Comparison of ENCODE assay signal across 32 cellular contexts in the genomic region with DNA sequence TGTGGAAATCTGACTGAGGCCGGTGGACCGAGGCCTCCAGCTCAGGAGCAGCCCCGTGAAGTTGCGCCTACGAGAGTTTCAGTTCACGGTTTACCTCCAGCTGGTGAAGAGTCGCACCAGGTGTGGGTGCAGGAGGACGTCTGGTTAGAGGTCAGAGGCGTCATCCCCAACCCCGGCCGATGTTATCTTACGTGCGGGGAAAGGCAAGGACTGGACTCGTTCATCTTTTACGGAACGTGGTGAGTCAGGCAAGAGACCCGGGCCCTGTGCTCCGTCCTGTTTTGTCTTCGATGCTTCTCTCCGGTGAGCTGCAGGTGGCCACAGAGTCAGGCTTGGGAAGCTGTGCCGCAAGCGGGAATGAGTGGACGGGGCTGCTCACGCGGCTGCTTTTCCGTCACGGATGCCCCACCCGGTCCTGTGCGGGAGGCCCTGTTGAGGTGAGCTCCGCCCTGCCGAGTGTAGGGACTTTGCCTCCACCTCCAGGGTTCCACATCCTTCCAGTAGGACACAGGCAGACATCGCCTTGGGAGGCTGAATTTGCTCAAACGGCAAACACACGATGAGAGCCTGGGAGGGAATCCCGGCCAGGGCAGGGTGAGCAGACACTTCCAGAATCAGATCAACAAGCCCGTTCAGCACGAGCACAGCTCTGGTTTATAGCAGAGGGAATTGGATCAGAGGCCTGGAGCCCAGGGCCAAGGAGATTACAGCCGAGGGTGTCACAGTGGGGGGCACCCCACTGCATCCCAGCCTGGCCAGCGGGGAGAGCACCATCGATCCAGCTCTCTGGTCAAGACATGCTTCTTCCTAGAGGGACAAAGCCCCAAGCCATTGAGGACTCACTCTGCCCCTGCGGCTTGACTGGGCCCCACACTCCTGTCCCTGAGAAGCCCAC. TPM values are rescaled to one million over a fixed set of nuclear protein-coding genes. Genes with fewer than 3 reads are reported as not detected.
DNase-seq lines count a peak whose midpoint lies in the region; ATAC-seq, FAIRE-seq and TF ChIP-seq lines count a peak whose summit lies in the region.
"Had no signal": no experiment of that assay in that cellular context is flagged by ENCODE, and none has a peak within 500 bp of the region (broad histone marks: within the 10 kb centered on the region; RNA-seq: fewer than 3 reads in every experiment).

No MANE protein-coding gene starts in this region.

- no peaks in the 10 kb centered on the region for H3K27me3 Mint-ChIP-seq in activated CD4-positive, alpha-beta T cell treated with anti-CD3 and anti-CD28 coated beads for 36 hours
- no peaks in the 10 kb centered on the region for H3K27me3 Mint-ChIP-seq in activated T-helper 17 cell treated with anti-CD3 and anti-CD28 coated beads, Interleukin-2, amount 50 U/mL, for 72 hours

- no peaks in the 10 kb centered on the region for H3K4me1 ChIP-seq in HepG2 (ENCODE audit: insufficient read depth, low read length)
- H3K4me1 ChIP-seq in spleen, result no peaks in the 10 kb centered on the region
- H3K4me1 ChIP-seq: neural progenitor cell, prostate gland had no signal

- TF ChIP-seq EP300 in HepG2 (IDR thresholded peaks at IDR 0.05; ENCODE audit: low read depth in 2 of 2, low read length in 2 of 2) (no peak), HepG2 (CRISPR knock-in tag; IDR thresholded peaks at IDR 0.05; ENCODE audit: borderline replicate concordance) (no peak)

- no peak overlapping the region for H3K27ac Mint-ChIP-seq in activated CD4-positive, alpha-beta T cell treated with anti-CD3 and anti-CD28 coated beads for 36 hours
- no peak overlapping the region for H3K27ac Mint-ChIP-seq in activated T-helper 17 cell treated with anti-CD3 and anti-CD28 coated beads, Interleukin-2, amount 50 U/mL, for 72 hours
- H3K27ac Mint-ChIP-seq: activated CD8-positive, alpha-beta T cell treated with anti-CD3 and anti-CD28 coated beads for 36 hours; activated naive CD8-positive, alpha-beta T cell; neural progenitor cell had no signal

- H3K4me2 ChIP-seq in HepG2 (ENCODE audit: low read depth, low read length), result no peak overlapping the region
- H3K4me2 ChIP-seq: neural progenitor cell had no signal

- intact Hi-C loops in activated CD4-positive, alpha-beta T cell treated with anti-CD3 and anti-CD28 coated beads for 36 hours (cut with DNase I, micrococcal nuclease), result no loop called here
- intact Hi-C loops in HepG2 (cut with micrococcal nuclease; ENCODE audit: unreplicated experiment) (no loop called here), spleen (cut with DNase I; ENCODE audit: low total_unique reads) (no loop called here)

- H3K27me3 ChIP-seq in MG63 (no peaks in the 10 kb centered on the region), HepG2 (ENCODE audit: control insufficient read depth in 1 of 2, insufficient read depth in 2 of 2, low read length in 2 of 2) (peaks cover 18 to 55% of the 10 kb centered on the region in 2 experiments), spleen (replicated peaks in 1 of 7) (no peaks in the 10 kb centered on the region)
- H3K27me3 ChIP-seq: gastroesophageal sphincter, neural progenitor cell, upper lobe of left lung had no signal

- DNase-seq in activated CD4-positive, alpha-beta T cell treated with anti-CD3 and anti-CD28 coated beads for 36 hours, result peak; percentile 1
- no peak for DNase-seq in activated CD4-positive, alpha-beta T cell treated with anti-CD3 and anti-CD28 coated beads for 4 hours
- peak; percentile 77 for DNase-seq in MG63
- DNase-seq in HepG2 (ENCODE audit: low spot score), result no peak
- DNase-seq in spleen, result peak; percentile 57
- no peak for DNase-seq in NCI-H1092 treated with DMSO at 0.1 percent for 48 hours (lab: John Stamatoyannopoulos, UW)
- DNase-seq: 8988T; activated CD4-positive, alpha-beta T cell treated with anti-CD3 and anti-CD28 coated beads for 1 hour; activated CD8-positive, alpha-beta T cell treated with anti-CD3 and anti-CD28 coated beads for 36 hours; COR-L47; DMS79; effector CD8-positive, alpha-beta T cell; hypothalamus; mesendoderm; NCI-H1048; NCI-H2029; NCI-H524 treated with DMSO at 0.1 percent for 48 hours; NK-92 treated with Interleukin-12 subunit alpha and Interleukin-12 subunit beta, amount 100 ng/mL, for 24 hours; SHP77; stimulated activated naive CD4-positive, alpha-beta T cell had no signal

- H4K20me1 ChIP-seq in HepG2 (ENCODE audit: insufficient read depth, low read length), result no peaks in the 10 kb centered on the region

- TF ChIP-seq RAD21 in HepG2 (CRISPR knock-in tag; IDR thresholded peaks at IDR 0.05), result no peak

- 54% methylated on average over 26 of the region's 41 CpGs for WGBS in HepG2 (ENCODE audit: low lambda C conversion rate)
- WGBS in spleen, 5 donors, result 88 to 91% (median 91%) methylated on average over 38 to 41 of the region's 41 CpGs

- no peak overlapping the region for H2AFZ ChIP-seq in HepG2 (ENCODE audit: low read length)
- H2AFZ ChIP-seq: neural progenitor cell had no signal

- TF ChIP-seq POLR2A in HepG2 (IDR thresholded peaks at IDR 0.05; ENCODE audit: insufficient read depth in 1 of 2, low read depth in 2 of 2, low read length in 2 of 2), result no peak
- TF ChIP-seq POLR2A in spleen (IDR thresholded peaks at IDR 0.05), result no peak

- no peaks in the 10 kb centered on the region for H3K36me3 ChIP-seq in MG63
- H3K36me3 ChIP-seq in HepG2 (replicated peaks in 1 of 2; ENCODE audit: control insufficient read depth in 1 of 2, insufficient read depth in 2 of 2, low read length in 2 of 2), result no peaks in the 10 kb centered on the region
- H3K36me3 ChIP-seq in spleen, result no peaks in the 10 kb centered on the region
- H3K36me3 ChIP-seq: gastroesophageal sphincter, neural progenitor cell, prostate gland, upper lobe of left lung had no signal

- BruUV-seq in HepG2 (replicated peaks; lab: Mats Ljungman, UMichigan), result no TSS peak

- no peak overlapping the region for H3K27ac ChIP-seq in HepG2 (ENCODE audit: extremely low read length, insufficient read depth, low read length)
- H3K27ac ChIP-seq in spleen, result no peak overlapping the region
- H3K27ac ChIP-seq: C4-2B, neural progenitor cell, prostate gland, upper lobe of left lung had no signal

- H3K9ac ChIP-seq in HepG2 (ENCODE audit: insufficient read depth, low read depth, low read length), result no peak overlapping the region
- H3K9ac ChIP-seq: neural progenitor cell had no signal

- H3K9me3 Mint-ChIP-seq in activated CD4-positive, alpha-beta T cell treated with anti-CD3 and anti-CD28 coated beads for 36 hours (ENCODE audit: low read depth), result no peaks in the 10 kb centered on the region
- H3K9me3 Mint-ChIP-seq in activated T-helper 17 cell treated with anti-CD3 and anti-CD28 coated beads, Interleukin-2, amount 50 U/mL, for 72 hours, result no peaks in the 10 kb centered on the region
- H3K9me3 Mint-ChIP-seq: activated CD8-positive, alpha-beta T cell treated with anti-CD3 and anti-CD28 coated beads for 36 hours had no signal

- CTCF ChIA-PET in activated CD4-positive, alpha-beta T cell treated with anti-CD3 and anti-CD28 coated beads for 36 hours (lab: Charles Lee), result no interaction called here
- CTCF ChIA-PET in HepG2 (lab: Yijun Ruan, JAX; ENCODE audit: low intra/inter-chr PET ratio, low total read pairs), result no interaction called here

- POLR2A ChIA-PET in activated CD4-positive, alpha-beta T cell treated with anti-CD3 and anti-CD28 coated beads for 36 hours (lab: Charles Lee), result interaction anchor here (0.7 kb wide), 1 partner anchor 44 kb away, joined by 3 read pairs; no protein-coding TSS in a partner anchor
- POLR2A ChIA-PET in HepG2 (lab: Yijun Ruan, JAX), result no interaction called here

- H3K79me2 ChIP-seq in HepG2 (ENCODE audit: insufficient read depth, low read length), result no peaks in the 10 kb centered on the region

- H3K4me1 Mint-ChIP-seq in activated CD4-positive, alpha-beta T cell treated with anti-CD3 and anti-CD28 coated beads for 36 hours, result no peaks in the 10 kb centered on the region
- H3K4me1 Mint-ChIP-seq in activated T-helper 17 cell treated with anti-CD3 and anti-CD28 coated beads, Interleukin-2, amount 50 U/mL, for 72 hours, result no peaks in the 10 kb centered on the region

- H3K36me3 Mint-ChIP-seq in activated CD4-positive, alpha-beta T cell treated with anti-CD3 and anti-CD28 coated beads for 36 hours (ENCODE audit: low read depth), result no peaks in the 10 kb centered on the region
- no peaks in the 10 kb centered on the region for H3K36me3 Mint-ChIP-seq in activated T-helper 17 cell treated with anti-CD3 and anti-CD28 coated beads, Interleukin-2, amount 50 U/mL, for 72 hours (ENCODE audit: low read depth)
- H3K36me3 Mint-ChIP-seq: activated naive CD8-positive, alpha-beta T cell; neural progenitor cell had no signal

- TF ChIP-seq CTCF in HepG2 (CRISPR knock-in tag; IDR thresholded peaks at IDR 0.05) (no peak), spleen (IDR thresholded peaks at IDR 0.05 in 8 of 11, conservative IDR thresholded peaks at IDR 0.05 in 3 of 11) (no peak)

- no peak overlapping the region for H3K4me3 Mint-ChIP-seq in activated CD4-positive, alpha-beta T cell treated with anti-CD3 and anti-CD28 coated beads for 36 hours
- no peak overlapping the region for H3K4me3 Mint-ChIP-seq in activated T-helper 17 cell treated with anti-CD3 and anti-CD28 coated beads, Interleukin-2, amount 50 U/mL, for 72 hours
- H3K4me3 Mint-ChIP-seq: activated CD8-positive, alpha-beta T cell treated with anti-CD3 and anti-CD28 coated beads for 36 hours; activated naive CD8-positive, alpha-beta T cell; neural progenitor cell had no signal

- no peak overlapping the region for H3K4me3 ChIP-seq in MG63
- no peak overlapping the region for H3K4me3 ChIP-seq in HepG2 (replicated peaks in 1 of 3; ENCODE audit: insufficient read depth in 1 of 3, low read depth in 2 of 3, low read length in 3 of 3)
- H3K4me3 ChIP-seq in spleen, result no peak overlapping the region
- H3K4me3 ChIP-seq: gastroesophageal sphincter, neural progenitor cell, prostate gland, upper lobe of left lung had no signal

- no peak for ATAC-seq in activated CD4-positive, alpha-beta T cell treated with anti-CD3 and anti-CD28 coated beads for 36 hours
- ATAC-seq in HepG2, result peak; percentile 29
- no peak for ATAC-seq in HG02571 (IDR thresholded peaks at IDR 0.05; ENCODE audit: unreplicated experiment)
- ATAC-seq in activated T-helper 17 cell treated with anti-CD3 and anti-CD28 coated beads, Interleukin-2, amount 50 U/mL, for 72 hours (replicated peaks), result no peak
- ATAC-seq: activated CD8-positive, alpha-beta T cell treated with anti-CD3 and anti-CD28 coated beads for 36 hours; gastroesophageal sphincter; left lobe of liver had no signal

- in situ Hi-C loops in HepG2 (cut with HindIII; ENCODE audit: extremely low pct_ligation_motif_present, low pct_unique_long_range_greater_than_20kb), result no loop called here

- no peak for FAIRE-seq in HepG2 (lab: Jason Lieb, UNC)
- FAIRE-seq: bronchial epithelial cell, colon, G401.6 had no signal

- H3K9me3 ChIP-seq in MG63, result no peaks in the 10 kb centered on the region
- no peaks in the 10 kb centered on the region for H3K9me3 ChIP-seq in HepG2 (ENCODE audit: low read length)
- H3K9me3 ChIP-seq in spleen, result no peaks in the 10 kb centered on the region
- H3K9me3 ChIP-seq: gastroesophageal sphincter, prostate gland, upper lobe of left lung had no signal

RNA-seq across cellular contexts. Expression of a gene that starts 50.1 kb away (rescaled TPM):
- total RNA-seq in activated CD4-positive, alpha-beta T cell treated with anti-CD3 and anti-CD28 coated beads for 36 hours, result 1 to 10 TPM; 8.1 to 9.3 TPM
- total RNA-seq in MG63 (2014; rRNA removed; shearing (Covaris generic); ENCODE audit: low replicate concordance), result 7.6 and 17.6 TPM in 2 replicates
- total RNA-seq in HepG2 (2016; rRNA removed; fragmentation: Illumina TruSeq; extraction: Trizol) (37.9 and 46.8 TPM in 2 replicates), spleen (10 to 100 TPM; 24.7 to 41.3 (median 33.7) TPM)
- 52.6 and 54.7 TPM in 2 replicates for total RNA-seq in HepG2 (2016; cell fraction: cytosol; rRNA removed; fragmentation: Illumina TruSeq; extraction: Trizol; ENCODE audit: low read depth)
- total RNA-seq in HepG2 (2016; cell fraction: insoluble cytoplasmic fraction; rRNA removed; fragmentation: Illumina TruSeq; extraction: Trizol), result 38.3 and 42.5 TPM in 2 replicates
- 103 and 110 TPM in 2 replicates for total RNA-seq in HepG2 (2016; cell fraction: membrane; rRNA removed; fragmentation: Illumina TruSeq; extraction: Trizol)
- total RNA-seq in HepG2 (2016; cell fraction: nucleus; rRNA removed; fragmentation: Illumina TruSeq; extraction: Trizol), result 15.7 and 18.8 TPM in 2 replicates
- polyA plus RNA-seq in HepG2 (2011; rRNA removed) (17.5 and 19.5 TPM in 2 replicates), spleen (10 to 100 TPM; 11.1 to 16.5 (median 11.7) TPM)
- 16.7 and 18.4 TPM in 2 replicates for polyA plus RNA-seq in HepG2 (2011; cell fraction: cytosol; rRNA removed)
- 14.6 and 14.9 TPM in 2 replicates for polyA plus RNA-seq in HepG2 (2011; cell fraction: nucleus; rRNA removed)
- 15.8 and 18.2 TPM in 2 replicates for polyA plus RNA-seq in HepG2 (2012)
- polyA plus RNA-seq in HepG2 (2016; cell fraction: cytosol; fragmentation: Illumina TruSeq; extraction: Trizol; ENCODE audit: low read depth), result 49.5 and 52.9 TPM in 2 replicates
- polyA plus RNA-seq in HepG2 (2016; cell fraction: insoluble cytoplasmic fraction; fragmentation: Illumina TruSeq; extraction: Trizol; ENCODE audit: low read depth), result 40.7 and 47.8 TPM in 2 replicates
- 97.2 and 97.6 TPM in 2 replicates for polyA plus RNA-seq in HepG2 (2016; cell fraction: membrane; fragmentation: Illumina TruSeq; extraction: Trizol; ENCODE audit: low read depth)
- polyA plus RNA-seq in HepG2 (2016; cell fraction: nucleus; fragmentation: Illumina TruSeq; extraction: Trizol; ENCODE audit: insufficient read depth, low read depth), result 25.8 and 27.0 TPM in 2 replicates
- polyA minus RNA-seq in HepG2 (2011; rRNA and poly(A)+ RNA removed; ENCODE audit: low replicate concordance), result 17.0 and 32.5 TPM in 2 replicates
- polyA minus RNA-seq in HepG2 (2011; cell fraction: cytosol; rRNA and poly(A)+ RNA removed), result 16.4 and 21.7 TPM in 2 replicates
- 19.1 and 20.6 TPM in 2 replicates for polyA minus RNA-seq in HepG2 (2011; cell fraction: nucleus; rRNA and poly(A)+ RNA removed)
- total RNA-seq in activated T-helper 17 cell treated with anti-CD3 and anti-CD28 coated beads, Interleukin-2, amount 50 U/mL, for 72 hours, result 1 to 10 TPM; 4.3 to 5.6 TPM

Comparison
In these comparisons a context has a peak if more than half of its experiments do, and no peak if none do; other contexts are left out.
1. DNase-seq: peak in activated CD4-positive, alpha-beta T cell treated with anti-CD3 and anti-CD28 coated beads for 36 hours (single experiment), MG63 (single experiment) and spleen (single experiment); none in activated CD4-positive, alpha-beta T cell treated with anti-CD3 and anti-CD28 coated beads for 4 hours (0 of 2), HepG2 (single experiment) and NCI-H1092 treated with DMSO at 0.1 percent for 48 hours (single experiment).